ENCODE assay signal across 23 cellular contexts in genomic region chr11:112498701-112499100, GRCh38.
"Had no signal": no experiment of that assay in that cellular context is flagged by ENCODE, and none has a peak within 500 bp of the region (broad histone marks: within the 10 kb centered on the region; RNA-seq: fewer than 3 reads in every experiment).

No MANE protein-coding gene starts in this region.

- H3K4me3 Mint-ChIP-seq: activated B cell treated with CpG ODN at 0.5 μM for 24 hours; activated CD4-positive, alpha-beta T cell treated with anti-CD3 and anti-CD28 coated beads, Interleukin-2, amount 10 ng/mL, durations not matched to agents 24 days and 14 days; activated naive CD4-positive, alpha-beta T cell treated with anti-CD3 and anti-CD28 coated beads, Interleukin-2, amount 10 ng/mL, durations not matched to agents 7 days and 5 days; activated T-helper 17 cell treated with anti-CD3 and anti-CD28 coated beads, Interleukin-2, amount 50 U/mL, for 72 hours; brain; dendritic cell treated with granulocyte-macrophage colony-stimulating factor and Interleukin-4, amounts not matched to agents 40 ng/mL and 50 ng/mL, for 4 days; effector memory CD8-positive, alpha-beta T cell; memory B cell; neural crest cell; T-helper 1 cell treated with Interleukin-12 subunit alpha and Interleukin-12 subunit beta and Interleukin-4 antibody, amounts not matched to agents 30 μg/mL and 1 μg/mL, for 36 hours had no signal

- H3K27ac ChIP-seq: adrenal gland, left lung, ovary, suprapubic skin, upper lobe of right lung had no signal

- H3K4me3 ChIP-seq: adrenal gland, left lung, ovary, suprapubic skin, upper lobe of right lung had no signal

- H3K9me3 ChIP-seq: adrenal gland, left lung, ovary, suprapubic skin, upper lobe of right lung had no signal

- ATAC-seq: activated T-helper 17 cell treated with anti-CD3 and anti-CD28 coated beads, Interleukin-2, amount 50 U/mL, for 72 hours; effector memory CD8-positive, alpha-beta T cell; left lung; stimulated activated naive CD8-positive, alpha-beta T cell treated with anti-CD3 and anti-CD28 coated beads, Interleukin-15, Interleukin-2, amounts not matched to agents 100 U/mL and 50 U/mL, for 24 hours; upper lobe of right lung had no signal

- DNase-seq: activated B cell treated with CpG ODN at 0.5 μM for 24 hours; activated CD4-positive, alpha-beta T cell treated with anti-CD3 and anti-CD28 coated beads, Interleukin-2, amount 10 ng/mL, durations not matched to agents 24 days and 14 days; activated CD8-positive, alpha-beta memory T cell treated with anti-CD3 and anti-CD28 coated beads for 24 hours; activated naive CD4-positive, alpha-beta T cell treated with anti-CD3 and anti-CD28 coated beads, Interleukin-2, amount 10 ng/mL, durations not matched to agents 7 days and 5 days; activated T-cell treated with anti-CD3 and anti-CD28 coated beads for 4 hours; adrenal gland; cerebellar nuclear complex; effector memory CD8-positive, alpha-beta T cell; erythroblast; glutamatergic neuron; left lung; ovary; stimulated activated CD4-positive, alpha-beta T cell treated with anti-CD3 and anti-CD28 coated beads, Interleukin-4, amount 100 ng/mL, for 1 hour; stimulated activated CD8-positive, alpha-beta memory T cell treated with anti-CD3 and anti-CD28 coated beads, Interleukin-4, amount 100 ng/mL, for 48 hours; stimulated activated naive CD8-positive, alpha-beta T cell treated with anti-CD3 and anti-CD28 coated beads, Interleukin-15, Interleukin-2, amounts not matched to agents 100 U/mL and 50 U/mL, for 24 hours; upper lobe of right lung had no signal

- H3K9me3 Mint-ChIP-seq: activated B cell treated with CpG ODN at 0.5 μM for 24 hours; activated CD4-positive, alpha-beta T cell treated with anti-CD3 and anti-CD28 coated beads, Interleukin-2, amount 10 ng/mL, durations not matched to agents 24 days and 14 days; activated naive CD4-positive, alpha-beta T cell treated with anti-CD3 and anti-CD28 coated beads, Interleukin-2, amount 10 ng/mL, durations not matched to agents 7 days and 5 days; activated T-helper 17 cell treated with anti-CD3 and anti-CD28 coated beads, Interleukin-2, amount 50 U/mL, for 72 hours; dendritic cell treated with granulocyte-macrophage colony-stimulating factor and Interleukin-4, amounts not matched to agents 40 ng/mL and 50 ng/mL, for 4 days; effector memory CD8-positive, alpha-beta T cell; memory B cell; T-helper 1 cell treated with Interleukin-12 subunit alpha and Interleukin-12 subunit beta and Interleukin-4 antibody, amounts not matched to agents 30 μg/mL and 1 μg/mL, for 36 hours had no signal

- H3K4me1 Mint-ChIP-seq: activated B cell treated with CpG ODN at 0.5 μM for 24 hours; activated CD4-positive, alpha-beta T cell treated with anti-CD3 and anti-CD28 coated beads, Interleukin-2, amount 10 ng/mL, durations not matched to agents 24 days and 14 days; activated naive CD4-positive, alpha-beta T cell treated with anti-CD3 and anti-CD28 coated beads, Interleukin-2, amount 10 ng/mL, durations not matched to agents 7 days and 5 days; activated T-helper 17 cell treated with anti-CD3 and anti-CD28 coated beads, Interleukin-2, amount 50 U/mL, for 72 hours; memory B cell had no signal

- H3K27me3 ChIP-seq: adrenal gland, left lung, ovary, upper lobe of right lung had no signal

- H3K27ac Mint-ChIP-seq: activated B cell treated with CpG ODN at 0.5 μM for 24 hours; activated CD4-positive, alpha-beta T cell treated with anti-CD3 and anti-CD28 coated beads, Interleukin-2, amount 10 ng/mL, durations not matched to agents 24 days and 14 days; activated naive CD4-positive, alpha-beta T cell treated with anti-CD3 and anti-CD28 coated beads, Interleukin-2, amount 10 ng/mL, durations not matched to agents 7 days and 5 days; activated T-helper 17 cell treated with anti-CD3 and anti-CD28 coated beads, Interleukin-2, amount 50 U/mL, for 72 hours; dendritic cell treated with granulocyte-macrophage colony-stimulating factor and Interleukin-4, amounts not matched to agents 40 ng/mL and 50 ng/mL, for 4 days; effector memory CD8-positive, alpha-beta T cell; memory B cell; T-helper 1 cell treated with Interleukin-12 subunit alpha and Interleukin-12 subunit beta and Interleukin-4 antibody, amounts not matched to agents 30 μg/mL and 1 μg/mL, for 36 hours had no signal

- H3K36me3 Mint-ChIP-seq: activated naive CD4-positive, alpha-beta T cell treated with anti-CD3 and anti-CD28 coated beads, Interleukin-2, amount 10 ng/mL, durations not matched to agents 7 days and 5 days; brain; memory B cell had no signal

- H3K27me3 Mint-ChIP-seq: dendritic cell treated with granulocyte-macrophage colony-stimulating factor and Interleukin-4, amounts not matched to agents 40 ng/mL and 50 ng/mL, for 4 days had no signal

- H3K36me3 ChIP-seq: adrenal gland, left lung, ovary, suprapubic skin, upper lobe of right lung had no signal

- H3K4me1 ChIP-seq: adrenal gland, left lung, suprapubic skin, upper lobe of right lung had no signal
